Comparison of ENCODE assay signal across 24 cellular contexts in the genomic region with DNA sequence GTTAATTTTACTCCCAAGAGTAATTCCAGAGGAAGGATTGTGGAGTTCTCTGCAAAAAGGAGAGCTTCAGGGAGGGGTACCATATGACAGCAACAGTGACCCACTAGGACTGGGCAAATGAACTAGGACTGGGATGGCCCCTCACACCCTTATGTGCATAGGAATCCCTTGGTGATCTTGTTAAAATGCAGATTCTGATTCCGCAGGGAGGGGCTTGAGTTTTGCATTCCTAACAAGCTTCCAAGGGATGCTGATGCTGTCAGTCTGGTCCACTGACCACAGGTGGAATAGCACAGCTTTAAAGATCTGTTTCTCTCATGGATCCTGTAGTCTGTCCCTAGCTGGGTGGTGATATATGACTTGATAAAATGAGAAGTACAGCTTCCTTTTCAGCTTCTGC. TPM values are rescaled to one million over a fixed set of nuclear protein-coding genes. Genes with fewer than 3 reads are reported as not detected.
DNase-seq lines count a peak whose midpoint lies in the region; ATAC-seq, FAIRE-seq and TF ChIP-seq lines count a peak whose summit lies in the region.
"Had no signal": no experiment of that assay in that cellular context is flagged by ENCODE, and none has a peak within 500 bp of the region (broad histone marks: within the 10 kb centered on the region; RNA-seq: fewer than 3 reads in every experiment).

No MANE protein-coding gene starts in this region.

- WGBS in H9 (ENCODE audit: extremely low coverage, insufficient read length, low lambda C conversion rate) = no CpG with 5 or more reads among the region's 1 CpG
- WGBS in endodermal cell (ENCODE audit: insufficient coverage in 1 of 2, insufficient read length in 1 of 2), 2 experiments = 29 to 44% methylated on average over 1 of the region's 1 CpG

- DNase-seq in GM23338 (ENCODE audit: low spot score) (peak; percentile 79), H9 (peak; percentile 54), endodermal cell (peak; percentile 71), GM12891 (ENCODE audit: insufficient read length, low spot score) (no peak)
- DNase-seq: ACHN; BE2C; C1 segment of cervical spinal cord; CD4-positive, CD25-positive, alpha-beta regulatory T cell; CD8-positive, alpha-beta memory T cell; COR-L47; DMS 273 treated with DMSO at 0.1 percent for 48 hours; DND-41; EL; HFFc6; IMR-90 had no signal

- no peak for FAIRE-seq in GM12891 (lab: Jason Lieb, UNC)
- FAIRE-seq: A204.1, GM12892, HTR-8/SVneo, K562 had no signal

- TF ChIP-seq CTCF in GM23338 (conservative IDR thresholded peaks at IDR 0.05; ENCODE audit: low read depth in 2 of 2) (no peak), H9 (conservative IDR thresholded peaks at IDR 0.05) (no peak), endodermal cell (conservative IDR thresholded peaks at IDR 0.05) (no peak)

- H3K27ac Mint-ChIP-seq in GM23338 = no peak overlapping the region
- peak overlapping the region in 1 of 3 experiments; percentile 83; a peak in 1 of 7 replicates for H3K27ac Mint-ChIP-seq in H9
- H3K27ac Mint-ChIP-seq in endodermal cell = no peak overlapping the region
- H3K27ac Mint-ChIP-seq in stimulated activated memory B cell treated with anti-CD40 and anti-IgM and Interleukin-4, amounts not matched to agents 10 μg/mL and 1 μg/mL and 100 μg/mL, for 72 hours = no peak overlapping the region
- H3K27ac Mint-ChIP-seq: CD4-positive, CD25-positive, alpha-beta regulatory T cell; CD8-positive, alpha-beta memory T cell; HFFc6 had no signal

- no peak overlapping the region for H3T11ph ChIP-seq in H9 (ENCODE audit: low read length)

- H3K36me3 Mint-ChIP-seq in GM23338 (ENCODE audit: low read depth) (no peaks in the 10 kb centered on the region; the same call in 2 of the 3 replicates), H9 (ENCODE audit: insufficient read depth in 1 of 3, low read depth in 3 of 3) (no peaks in the 10 kb centered on the region; a peak in 2 of 7 replicates), endodermal cell (ENCODE audit: low read depth) (no peaks in the 10 kb centered on the region)
- H3K36me3 Mint-ChIP-seq in stimulated activated memory B cell treated with anti-CD40 and anti-IgM and Interleukin-4, amounts not matched to agents 10 μg/mL and 1 μg/mL and 100 μg/mL, for 72 hours = no peaks in the 10 kb centered on the region
- H3K36me3 Mint-ChIP-seq: CD4-positive, CD25-positive, alpha-beta regulatory T cell; CD8-positive, alpha-beta memory T cell had no signal

- no peak overlapping the region for H2BK5ac ChIP-seq in H9 (ENCODE audit: insufficient read length, low read length)

- H3K79me1 ChIP-seq in H9 (ENCODE audit: insufficient read depth, low read depth, low read length, poor library complexity, severe bottlenecking) = no peaks in the 10 kb centered on the region

- TF ChIP-seq POLR2A in GM12891 (IDR thresholded peaks at IDR 0.05; ENCODE audit: low read depth, low read length) = no peak

- H3K9me2 ChIP-seq in GM23338 (ENCODE audit: insufficient read depth) = no peaks in the 10 kb centered on the region

- H3K27ac ChIP-seq in GM23338 (ENCODE audit: low read depth) (no peak overlapping the region), H9 (ENCODE audit: insufficient read length, low read depth, low read length) (no peak overlapping the region), endodermal cell (ENCODE audit: low read depth, low read length) (no peak overlapping the region)

- peaks cover 5% of the 10 kb centered on the region; the same call in 1 of the 2 replicates for H3F3A ChIP-seq in GM23338 (replicated peaks; ENCODE audit: low read depth)

- H3K4me1 Mint-ChIP-seq in GM23338 = peaks cover 51% of the 10 kb centered on the region
- peaks cover 19 to 28% of the 10 kb centered on the region in 2 experiments for H3K4me1 Mint-ChIP-seq in H9
- peaks cover 19% of the 10 kb centered on the region for H3K4me1 Mint-ChIP-seq in endodermal cell
- H3K4me1 Mint-ChIP-seq in stimulated activated memory B cell treated with anti-CD40 and anti-IgM and Interleukin-4, amounts not matched to agents 10 μg/mL and 1 μg/mL and 100 μg/mL, for 72 hours = no peaks in the 10 kb centered on the region
- H3K4me1 Mint-ChIP-seq: CD4-positive, CD25-positive, alpha-beta regulatory T cell; CD8-positive, alpha-beta memory T cell had no signal

- H2AK5ac ChIP-seq in H9 (ENCODE audit: insufficient read length, low read length) = no peak overlapping the region

- H3K18ac ChIP-seq in H9 (ENCODE audit: insufficient read length, low read depth, low read length) = no peak overlapping the region

- H3K9me3 ChIP-seq in H9 (ENCODE audit: control insufficient read depth, low read depth, low read length) = no peaks in the 10 kb centered on the region
- no peaks in the 10 kb centered on the region for H3K9me3 ChIP-seq in endodermal cell (ENCODE audit: control insufficient read depth, low read length)
- H3K9me3 ChIP-seq: BE2C had no signal

- ATAC-seq in GM23338 (peak; percentile 43), GM18502 (IDR thresholded peaks at IDR 0.05; ENCODE audit: poor library complexity, unreplicated experiment) (no peak), GM19324 (IDR thresholded peaks at IDR 0.05; ENCODE audit: low FRiP score, unreplicated experiment) (no peak)
- peak; percentile 20 for ATAC-seq in stimulated activated memory B cell treated with anti-CD40 and anti-IgM and Interleukin-4, amounts not matched to agents 10 μg/mL and 1 μg/mL and 100 μg/mL, for 72 hours
- ATAC-seq: HCT116, K562 had no signal

- H4K91ac ChIP-seq in H9 (ENCODE audit: insufficient read length, low read depth, low read length) = no peak overlapping the region

- no peak overlapping the region for H2BK120ac ChIP-seq in H9 (ENCODE audit: low read depth, low read length, poor library complexity, severe bottlenecking)

- peaks cover 53% of the 10 kb centered on the region for H3K27me3 Mint-ChIP-seq in GM23338 (ENCODE audit: insufficient read depth, low read depth, poor library complexity)
- peaks cover 92% of the 10 kb centered on the region for H3K27me3 Mint-ChIP-seq in H9 (ENCODE audit: low read depth)
- peaks cover 36% of the 10 kb centered on the region for H3K27me3 Mint-ChIP-seq in endodermal cell (ENCODE audit: insufficient read depth)
- peaks cover 43% of the 10 kb centered on the region for H3K27me3 Mint-ChIP-seq in stimulated activated memory B cell treated with anti-CD40 and anti-IgM and Interleukin-4, amounts not matched to agents 10 μg/mL and 1 μg/mL and 100 μg/mL, for 72 hours

- H3K9ac ChIP-seq in H9 (ENCODE audit: extremely low read depth, insufficient read length, low read length) = no peak overlapping the region
- H3K9ac ChIP-seq in endodermal cell (ENCODE audit: extremely low read depth, low read length, poor library complexity, severe bottlenecking) = no peak overlapping the region

- H3K9me3 Mint-ChIP-seq in GM23338 (peaks cover 5% of the 10 kb centered on the region; the same call in 2 of the 3 replicates), H9 (peaks cover 0 to 5% of the 10 kb centered on the region in 2 experiments; a peak in 3 of 5 replicates), endodermal cell (no peaks in the 10 kb centered on the region)
- no peaks in the 10 kb centered on the region for H3K9me3 Mint-ChIP-seq in stimulated activated memory B cell treated with anti-CD40 and anti-IgM and Interleukin-4, amounts not matched to agents 10 μg/mL and 1 μg/mL and 100 μg/mL, for 72 hours

- no peak overlapping the region for H3K23ac ChIP-seq in H9 (ENCODE audit: insufficient read length, low read depth, low read length)

- H3K79me2 ChIP-seq in GM23338 (replicated peaks; ENCODE audit: insufficient read depth) (no peaks in the 10 kb centered on the region), H9 (ENCODE audit: insufficient read depth, low read length) (no peaks in the 10 kb centered on the region)

- H3K4me3 ChIP-seq in GM23338 (peak overlapping the region; percentile 29; the same call in 1 of the 2 replicates), endodermal cell (ENCODE audit: low read length) (no peak overlapping the region)
- H3K4me3 ChIP-seq: K562 had no signal

- no peak overlapping the region for H4K5ac ChIP-seq in H9 (ENCODE audit: insufficient read length, low read depth, low read length)

- no peaks in the 10 kb centered on the region for H3K36me3 ChIP-seq in GM23338 (ENCODE audit: insufficient read depth)
- H3K36me3 ChIP-seq in endodermal cell (ENCODE audit: control insufficient read depth, insufficient read depth, low read length) = no peaks in the 10 kb centered on the region
- H3K36me3 ChIP-seq: BE2C had no signal

- H3K56ac ChIP-seq in H9 (ENCODE audit: insufficient read length, low read depth, low read length) = no peak overlapping the region

- H3K4me1 ChIP-seq in GM23338 (ENCODE audit: insufficient read depth) (peaks cover 65% of the 10 kb centered on the region), H9 (ENCODE audit: insufficient read depth, low read length) (peaks cover 5% of the 10 kb centered on the region; the same call in 1 of the 2 replicates), endodermal cell (ENCODE audit: control insufficient read depth, insufficient read depth, low read length) (peaks cover 4% of the 10 kb centered on the region)
- H3K4me1 ChIP-seq: BE2C had no signal

- H3K27me3 ChIP-seq in GM23338 (ENCODE audit: insufficient read depth) (peaks cover 71% of the 10 kb centered on the region), H9 (ENCODE audit: insufficient read depth, low read length) (peaks cover 37% of the 10 kb centered on the region), endodermal cell (ENCODE audit: control insufficient read depth, insufficient read depth, low read length, poor library complexity, severe bottlenecking) (peaks cover 47% of the 10 kb centered on the region)

- H4K8ac ChIP-seq in H9 (replicated peaks; ENCODE audit: insufficient read length, low read depth, low read length) = no peak overlapping the region

- no peak overlapping the region for H2BK20ac ChIP-seq in H9 (ENCODE audit: low read depth, low read length, poor library complexity, severe bottlenecking)

- no peak overlapping the region for H3K4ac ChIP-seq in H9 (ENCODE audit: low read depth, low read length)

- H4K20me1 ChIP-seq in GM23338 (replicated peaks; ENCODE audit: insufficient read depth) = 0 out of 2 replicates have a peak, but pooled peaks cover 3% of the 10 kb centered on the region
- H4K20me1 ChIP-seq in H9 (ENCODE audit: control insufficient read depth, insufficient read depth, insufficient read length) = no peaks in the 10 kb centered on the region

- no peak overlapping the region for H2AFZ ChIP-seq in GM23338
- no peak overlapping the region for H2AFZ ChIP-seq in H9 (ENCODE audit: low read length)

- peaks cover 4% of the 10 kb centered on the region for H3K23me2 ChIP-seq in H9 (ENCODE audit: insufficient read length, low read depth, low read length, poor library complexity, severe bottlenecking)

- peak overlapping the region; percentile 7; the same call in 1 of the 3 replicates for H3K4me3 Mint-ChIP-seq in GM23338
- H3K4me3 Mint-ChIP-seq in H9 = peak overlapping the region in 1 of 2 experiments; percentile 37; a peak in 2 of 5 replicates
- no peak overlapping the region for H3K4me3 Mint-ChIP-seq in endodermal cell
- no peak overlapping the region for H3K4me3 Mint-ChIP-seq in stimulated activated memory B cell treated with anti-CD40 and anti-IgM and Interleukin-4, amounts not matched to agents 10 μg/mL and 1 μg/mL and 100 μg/mL, for 72 hours
- H3K4me3 Mint-ChIP-seq: CD4-positive, CD25-positive, alpha-beta regulatory T cell; CD8-positive, alpha-beta memory T cell; HFFc6 had no signal

- no peak overlapping the region for H3K14ac ChIP-seq in H9 (ENCODE audit: insufficient read depth, low read length)

- H3K4me2 ChIP-seq in GM23338 (peak overlapping the region; percentile 69), H9 (ENCODE audit: insufficient read depth, insufficient read length, low read length) (peak overlapping the region; percentile 5)

- no peak overlapping the region for H2BK15ac ChIP-seq in H9 (ENCODE audit: low read depth, low read length)

- no peak overlapping the region for H2BK12ac ChIP-seq in H9 (ENCODE audit: insufficient read length, low read depth, low read length)

RNA-seq across cellular contexts. Expression of a gene that starts 6.3 kb away (rescaled TPM):
- not detected in 2 replicates for total RNA-seq in GM23338 (2014; rRNA removed; shearing (Covaris generic))
- polyA plus RNA-seq in GM23338 (2016; fragmentation: Nextera tagmentation; extraction: Ambion mirVana) = not detected in 2 replicates
- 0.11 TPM in 1 of 2 replicates, not detected in the other for total RNA-seq in H9 (2021)
- total RNA-seq in endodermal cell = 100 to 1,000 TPM in 1 of 2 donors, 10 to 100 TPM in 1; 86.7 to 123 TPM
- polyA plus RNA-seq in endodermal cell (2013, experiment 1 of 2) = 19.1 TPM
- 21.7 TPM for polyA plus RNA-seq in endodermal cell (2013, experiment 2 of 2)
- not detected for polyA plus RNA-seq in GM12891 (2012; ENCODE audit: low read depth, missing spikeins)
- total RNA-seq: CD4-positive, CD25-positive, alpha-beta regulatory T cell; CD8-positive, alpha-beta memory T cell; G401; HFFc6; IMR-90 had no signal
- polyA plus RNA-seq: CD4-positive, CD25-positive, alpha-beta regulatory T cell; CD8-positive, alpha-beta memory T cell; IMR-90 had no signal

Comparison
In these comparisons a context has a peak if more than half of its experiments do, and no peak if none do; other contexts are left out.
1. ATAC-seq: peak in GM23338 (single experiment) and stimulated activated memory B cell treated with anti-CD40 and anti-IgM and Interleukin-4, amounts not matched to agents 10 μg/mL and 1 μg/mL and 100 μg/mL, for 72 hours (single experiment); none in GM18502 (single experiment) and GM19324 (single experiment).
2. RNA of a gene that starts 6.3 kb away (total RNA-seq): 86.7 to 123 TPM in endodermal cell; 0.11 TPM in H9 and not detected in GM23338; every median in the first group is over 10 times any median in the second.